6 cellular contexts compared by ENCODE assay signal in the genomic region with DNA sequence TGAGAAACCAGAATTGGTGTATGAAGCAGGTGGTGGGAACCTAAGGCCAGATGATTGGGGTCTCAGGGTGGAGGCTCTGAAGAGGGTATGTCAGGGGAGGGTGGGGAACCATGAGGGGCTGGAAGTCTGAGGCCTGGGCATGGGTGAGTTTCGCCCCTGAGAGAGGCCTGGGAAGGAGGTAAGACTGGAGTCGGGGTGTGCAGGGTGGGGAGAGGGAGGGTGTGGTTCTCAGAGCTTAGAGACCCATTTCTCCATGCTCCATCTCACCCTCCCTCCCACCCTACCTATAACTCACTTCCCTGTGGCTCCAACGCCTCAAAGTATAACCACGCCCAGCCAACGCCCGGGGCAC. TPM values are rescaled to one million over a fixed set of nuclear protein-coding genes. Genes with fewer than 3 reads are reported as not detected.
DNase-seq lines count a peak whose midpoint lies in the region; ATAC-seq and TF ChIP-seq lines count a peak whose summit lies in the region.

No MANE protein-coding gene starts in this region.

- no peak overlapping the region for H3K4me3 ChIP-seq in CD8-positive, alpha-beta T cell (ENCODE audit: low read depth, low read length)
- peak overlapping the region; percentile 26; the same call in 1 of the 2 replicates for H3K4me3 ChIP-seq in SK-N-MC
- no peak overlapping the region for H3K4me3 ChIP-seq in naive thymus-derived CD4-positive, alpha-beta T cell (ENCODE audit: low read length)

- H3K27ac Mint-ChIP-seq in CD8-positive, alpha-beta T cell = peak overlapping the region; percentile 32
- peak overlapping the region; percentile 70 to 96 (median 87) for H3K27ac Mint-ChIP-seq in naive thymus-derived CD4-positive, alpha-beta T cell

- H3K36me3 Mint-ChIP-seq in CD8-positive, alpha-beta T cell = peaks cover 8% of the 10 kb centered on the region
- H3K36me3 Mint-ChIP-seq in naive thymus-derived CD4-positive, alpha-beta T cell = no peaks in the 10 kb centered on the region

- ATAC-seq in CD8-positive, alpha-beta T cell = no peak
- no peak for ATAC-seq in naive thymus-derived CD4-positive, alpha-beta T cell

- H3K4me1 Mint-ChIP-seq in CD8-positive, alpha-beta T cell (ENCODE audit: low read depth) = peaks cover 36% of the 10 kb centered on the region
- H3K4me1 Mint-ChIP-seq in naive thymus-derived CD4-positive, alpha-beta T cell = peaks cover 23 to 46% (median 36%) of the 10 kb centered on the region in 7 donors

- H3K36me3 ChIP-seq in CD8-positive, alpha-beta T cell (ENCODE audit: insufficient read depth, low read length) = no peaks in the 10 kb centered on the region
- no peaks in the 10 kb centered on the region for H3K36me3 ChIP-seq in SK-N-MC (ENCODE audit: insufficient read depth, low read length)
- peaks cover 0 to 5% (median 0%) of the 10 kb centered on the region in 3 experiments for H3K36me3 ChIP-seq in naive thymus-derived CD4-positive, alpha-beta T cell (ENCODE audit: control insufficient read depth in 2 of 3, insufficient read depth in 3 of 3, low read length in 3 of 3)

- CTCF ChIA-PET in CD8-positive, alpha-beta T cell (lab: Charles Lee) = interaction anchor here (1.1 kb wide), 1 partner anchor 211 kb away, joined by 3 read pairs; no protein-coding TSS in a partner anchor
- CTCF ChIA-PET in naive thymus-derived CD4-positive, alpha-beta T cell (lab: Charles Lee) = no interaction called here

- no peak for DNase-seq in CD8-positive, alpha-beta T cell
- DNase-seq in SK-N-MC (ENCODE audit: low read depth, low spot score) = no peak
- no peak for DNase-seq in naive thymus-derived CD4-positive, alpha-beta T cell
- DNase-seq in amygdala (lab: John Stamatoyannopoulos, UW) = no peak
- DNase-seq in DMS79 treated with DMSO at 0.1 percent for 48 hours (lab: John Stamatoyannopoulos, UW) = no peak
- no peak for DNase-seq in superior temporal gyrus (ENCODE audit: extremely low spot score)

- H3K9me3 ChIP-seq in CD8-positive, alpha-beta T cell (ENCODE audit: low read length) = no peaks in the 10 kb centered on the region
- H3K9me3 ChIP-seq in SK-N-MC (ENCODE audit: low read depth, low read length) = no peaks in the 10 kb centered on the region
- H3K9me3 ChIP-seq in naive thymus-derived CD4-positive, alpha-beta T cell (ENCODE audit: control insufficient read depth in 2 of 3, low read length in 3 of 3) = no peaks in the 10 kb centered on the region

- POLR2A ChIA-PET in CD8-positive, alpha-beta T cell (lab: Charles Lee) = interaction anchor here (1.0 kb wide), 1 partner anchor 211 kb away, joined by 3 read pairs; no protein-coding TSS in a partner anchor
- POLR2A ChIA-PET in naive thymus-derived CD4-positive, alpha-beta T cell (lab: Charles Lee) = no interaction called here

- H3K27me3 ChIP-seq in CD8-positive, alpha-beta T cell (ENCODE audit: insufficient read depth, low read length) = no peaks in the 10 kb centered on the region
- no peaks in the 10 kb centered on the region for H3K27me3 ChIP-seq in naive thymus-derived CD4-positive, alpha-beta T cell (ENCODE audit: control insufficient read depth in 2 of 2, insufficient read depth in 2 of 2, low read length in 2 of 2)

- no peak for TF ChIP-seq CTCF in CD8-positive, alpha-beta T cell (IDR thresholded peaks at IDR 0.05)

- peaks cover 22% of the 10 kb centered on the region for H3K4me1 ChIP-seq in CD8-positive, alpha-beta T cell (ENCODE audit: insufficient read depth, low read length)
- H3K4me1 ChIP-seq in naive thymus-derived CD4-positive, alpha-beta T cell (ENCODE audit: control insufficient read depth in 2 of 2, insufficient read depth in 2 of 2, low read length in 2 of 2) = peaks cover 6 to 19% of the 10 kb centered on the region in 2 donors

- intact Hi-C loops in CD8-positive, alpha-beta T cell (cut with DNase I, micrococcal nuclease) = loop anchor here (1.0 to 10.0 kb wide), 17 partner anchors 23 to 689 kb away; partner anchors contain the start of genes COPE (in 2 of the 2), CRTC1 (in 2 of the 2), DDX49 (in 2 of the 2) and UBA52 (in 2 of the 2)
- intact Hi-C loops in naive thymus-derived CD4-positive, alpha-beta T cell (cut with micrococcal nuclease) = loop anchor here (1.0 to 5.0 kb wide), 17 partner anchors 24 to 771 kb away; partner anchors contain the start of genes ARMC6 (in 2 of the 2), COPE (in 2 of the 2), CRTC1 (in 2 of the 2) and DDX49 (in 2 of the 2)

- H3K9ac ChIP-seq in SK-N-MC (ENCODE audit: insufficient read length) = no peak overlapping the region

- H3K9me3 Mint-ChIP-seq in CD8-positive, alpha-beta T cell = no peaks in the 10 kb centered on the region
- H3K9me3 Mint-ChIP-seq in naive thymus-derived CD4-positive, alpha-beta T cell = peaks cover 0 to 3% (median 0%) of the 10 kb centered on the region in 11 donors

- H3K27ac ChIP-seq in CD8-positive, alpha-beta T cell (ENCODE audit: low read depth, low read length) = no peak overlapping the region
- no peak overlapping the region for H3K27ac ChIP-seq in SK-N-MC
- no peak overlapping the region for H3K27ac ChIP-seq in naive thymus-derived CD4-positive, alpha-beta T cell (ENCODE audit: low read depth, low read length)

- H3K27me3 Mint-ChIP-seq in CD8-positive, alpha-beta T cell (ENCODE audit: low read depth) = peaks cover 6% of the 10 kb centered on the region
- H3K27me3 Mint-ChIP-seq in naive thymus-derived CD4-positive, alpha-beta T cell = peaks cover 0 to 18% (median 3%) of the 10 kb centered on the region in 5 donors

- H3K4me3 Mint-ChIP-seq in CD8-positive, alpha-beta T cell = peak overlapping the region; percentile 89
- peak overlapping the region; percentile 71 to 100 (median 88) for H3K4me3 Mint-ChIP-seq in naive thymus-derived CD4-positive, alpha-beta T cell

RNA-seq across cellular contexts. Expression of gene KLHL26, which starts 1.0 kb away (rescaled TPM):
- 10 to 100 TPM; 21.4 to 26.4 TPM for total RNA-seq in CD8-positive, alpha-beta T cell
- 10 to 100 TPM in 4 of 5 experiments, 1 to 10 TPM in 1; 9.5 to 16.3 (median 12.7) TPM for total RNA-seq in naive thymus-derived CD4-positive, alpha-beta T cell
- polyA plus RNA-seq in naive thymus-derived CD4-positive, alpha-beta T cell = 1 to 10 TPM; 3.7 to 6.1 TPM

RNA-seq across cellular contexts. Expression of gene TMEM59L, which starts 23.1 kb away (rescaled TPM):
- total RNA-seq in CD8-positive, alpha-beta T cell = not detected
- under 1 TPM in 2 of 5 experiments, not detected in 3; 0.22 to 0.24 TPM for total RNA-seq in naive thymus-derived CD4-positive, alpha-beta T cell
- under 1 TPM; 0.37 to 0.74 TPM for polyA plus RNA-seq in naive thymus-derived CD4-positive, alpha-beta T cell

RNA-seq across cellular contexts. Expression of gene CRLF1, which starts 29.2 kb away (rescaled TPM):
- total RNA-seq in CD8-positive, alpha-beta T cell = not detected
- not detected for total RNA-seq in naive thymus-derived CD4-positive, alpha-beta T cell
- under 1 TPM; 0.28 to 0.49 TPM for polyA plus RNA-seq in naive thymus-derived CD4-positive, alpha-beta T cell

RNA-seq across cellular contexts. Expression of gene REX1BD, which starts 47.2 kb away (rescaled TPM):
- 10 to 100 TPM; 85.6 to 91.1 TPM for total RNA-seq in CD8-positive, alpha-beta T cell
- 100 to 1,000 TPM in 4 of 5 experiments, 10 to 100 TPM in 1; 83.9 to 152 (median 116) TPM for total RNA-seq in naive thymus-derived CD4-positive, alpha-beta T cell
- polyA plus RNA-seq in naive thymus-derived CD4-positive, alpha-beta T cell = 100 to 1,000 TPM; 164 to 197 TPM

RNA-seq across cellular contexts. Expression of gene CRTC1, which starts 47.7 kb away (rescaled TPM):
- 1 to 10 TPM; 7.1 to 7.5 TPM for total RNA-seq in CD8-positive, alpha-beta T cell
- total RNA-seq in naive thymus-derived CD4-positive, alpha-beta T cell = 10 to 100 TPM in 4 of 5 experiments, 1 to 10 TPM in 1; 8.4 to 23.4 (median 22.3) TPM
- 1 to 10 TPM in 1 of 2 donors, under 1 TPM in 1; 0.97 to 1.7 TPM for polyA plus RNA-seq in naive thymus-derived CD4-positive, alpha-beta T cell
